Comparison of ENCODE assay signal across 8 cellular contexts in genomic region chr13:52450793-52451116, GRCh38. TPM values are rescaled to one million over a fixed set of nuclear protein-coding genes. Genes with fewer than 3 reads are reported as not detected.
A peak's percentile ranks its signal among the peaks of the same experiment; 100 is the strongest.
DNase-seq lines count a peak whose midpoint lies in the region; ATAC-seq lines count a peak whose summit lies in the region.

No MANE protein-coding gene starts in this region.

- DNase-seq in NCI-H748 treated with DMSO at 0.1 percent for 48 hours (lab: John Stamatoyannopoulos, UW), result peak; percentile 85
- no peak for DNase-seq in NCI-H748 (lab: John Stamatoyannopoulos, UW; ENCODE audit: unreplicated experiment)
- DNase-seq in stimulated activated naive B cell treated with anti-CD40 and anti-IgM and Interleukin-4, amounts not matched to agents 10 μg/mL and 1 μg/mL and 100 μg/mL, for 72 hours, result no peak
- DNase-seq in NCI-H187 treated with DMSO at 0.1 percent for 48 hours (lab: John Stamatoyannopoulos, UW), result no peak
- DNase-seq in amygdala (lab: John Stamatoyannopoulos, UW), result no peak

- H3K27ac ChIP-seq in iPS-18a (ENCODE audit: low read length), result no peak overlapping the region

- peak overlapping the region; percentile 48 for H3K27ac Mint-ChIP-seq in activated T-helper 17 cell treated with anti-CD3 and anti-CD28 coated beads, Interleukin-2, amount 50 U/mL, for 72 hours
- H3K27ac Mint-ChIP-seq in stimulated activated naive B cell treated with anti-CD40 and anti-IgM and Interleukin-4, amounts not matched to agents 10 μg/mL and 1 μg/mL and 100 μg/mL, for 72 hours, result peak overlapping the region; percentile 81

- peak overlapping the region; percentile 37 for H3K4me3 ChIP-seq in iPS-18a (ENCODE audit: low read length)

- peaks cover 22% of the 10 kb centered on the region for H3K4me1 Mint-ChIP-seq in activated T-helper 17 cell treated with anti-CD3 and anti-CD28 coated beads, Interleukin-2, amount 50 U/mL, for 72 hours
- H3K4me1 Mint-ChIP-seq in stimulated activated naive B cell treated with anti-CD40 and anti-IgM and Interleukin-4, amounts not matched to agents 10 μg/mL and 1 μg/mL and 100 μg/mL, for 72 hours, result peaks cover 13 to 39% of the 10 kb centered on the region in 2 donors

- peaks cover 4% of the 10 kb centered on the region for H3K4me1 ChIP-seq in iPS-18a (ENCODE audit: control insufficient read depth, low read depth, low read length)

- H3K27me3 ChIP-seq in iPS-18a (ENCODE audit: control insufficient read depth, insufficient read depth, low read length), result no peaks in the 10 kb centered on the region

- no peaks in the 10 kb centered on the region for H3K9me3 ChIP-seq in iPS-18a (ENCODE audit: control insufficient read depth, low read depth, low read length)

- no peaks in the 10 kb centered on the region for H3K9me3 Mint-ChIP-seq in activated T-helper 17 cell treated with anti-CD3 and anti-CD28 coated beads, Interleukin-2, amount 50 U/mL, for 72 hours
- H3K9me3 Mint-ChIP-seq in stimulated activated naive B cell treated with anti-CD40 and anti-IgM and Interleukin-4, amounts not matched to agents 10 μg/mL and 1 μg/mL and 100 μg/mL, for 72 hours, result no peaks in the 10 kb centered on the region

- H3K36me3 Mint-ChIP-seq in activated T-helper 17 cell treated with anti-CD3 and anti-CD28 coated beads, Interleukin-2, amount 50 U/mL, for 72 hours (ENCODE audit: low read depth), result peaks cover 20% of the 10 kb centered on the region
- H3K36me3 Mint-ChIP-seq in stimulated activated naive B cell treated with anti-CD40 and anti-IgM and Interleukin-4, amounts not matched to agents 10 μg/mL and 1 μg/mL and 100 μg/mL, for 72 hours, result peaks cover 1 to 6% of the 10 kb centered on the region in 2 donors

- no peak for ATAC-seq in activated T-helper 17 cell treated with anti-CD3 and anti-CD28 coated beads, Interleukin-2, amount 50 U/mL, for 72 hours (replicated peaks)
- no peak for ATAC-seq in stimulated activated naive B cell treated with anti-CD40 and anti-IgM and Interleukin-4, amounts not matched to agents 10 μg/mL and 1 μg/mL and 100 μg/mL, for 72 hours (replicated peaks)
- ATAC-seq in HG02884 (IDR thresholded peaks at IDR 0.05; ENCODE audit: unreplicated experiment), result no peak

- peak overlapping the region; percentile 83 for H3K4me3 Mint-ChIP-seq in activated T-helper 17 cell treated with anti-CD3 and anti-CD28 coated beads, Interleukin-2, amount 50 U/mL, for 72 hours
- peak overlapping the region; percentile 85 to 96 for H3K4me3 Mint-ChIP-seq in stimulated activated naive B cell treated with anti-CD40 and anti-IgM and Interleukin-4, amounts not matched to agents 10 μg/mL and 1 μg/mL and 100 μg/mL, for 72 hours

- no peaks in the 10 kb centered on the region for H3K36me3 ChIP-seq in iPS-18a (ENCODE audit: control insufficient read depth, low read depth, low read length)

- no peaks in the 10 kb centered on the region for H3K27me3 Mint-ChIP-seq in activated T-helper 17 cell treated with anti-CD3 and anti-CD28 coated beads, Interleukin-2, amount 50 U/mL, for 72 hours
- no peaks in the 10 kb centered on the region for H3K27me3 Mint-ChIP-seq in stimulated activated naive B cell treated with anti-CD40 and anti-IgM and Interleukin-4, amounts not matched to agents 10 μg/mL and 1 μg/mL and 100 μg/mL, for 72 hours

- no peak overlapping the region for H3K9ac ChIP-seq in iPS-18a (ENCODE audit: low read length)

RNA-seq across cellular contexts. Expression of gene VPS36, which starts 0.3 kb away (rescaled TPM):
- total RNA-seq in activated T-helper 17 cell treated with anti-CD3 and anti-CD28 coated beads, Interleukin-2, amount 50 U/mL, for 72 hours, result 10 to 100 TPM; 24.0 to 37.6 TPM

RNA-seq across cellular contexts. Expression of gene CKAP2, which starts 4.5 kb away (rescaled TPM):
- 10 to 100 TPM; 61.0 to 79.7 TPM for total RNA-seq in activated T-helper 17 cell treated with anti-CD3 and anti-CD28 coated beads, Interleukin-2, amount 50 U/mL, for 72 hours

RNA-seq across cellular contexts. Expression of gene THSD1, which starts 44.8 kb away (rescaled TPM):
- total RNA-seq in activated T-helper 17 cell treated with anti-CD3 and anti-CD28 coated beads, Interleukin-2, amount 50 U/mL, for 72 hours, result under 1 TPM; 0.32 to 0.54 TPM
